ENCODE assay signal across 1 cellular context in genomic region chr13:52043675-52044074, GRCh38.
A peak's percentile ranks its signal among the peaks of the same experiment; 100 is the strongest.
TF ChIP-seq lines count a peak whose summit lies in the region.

No MANE protein-coding gene starts in this region.

TF ChIP-seq in HepG2, 621 proteins besides CTCF, POLR2A, EP300 and RAD21 (continues in another document):
- TF ChIP-seq KMT2B (CRISPR knock-in tag; IDR thresholded peaks at IDR 0.05) (no peak), ARID5B (CRISPR knock-in tag; IDR thresholded peaks at IDR 0.05) (peak; percentile 51; the same call in 1 of the 2 replicates), EZH2 (conservative IDR thresholded peaks at IDR 0.05; ENCODE audit: low read depth, low read length) (no peak), SP5 (CRISPR knock-in tag; IDR thresholded peaks at IDR 0.05; ENCODE audit: borderline replicate concordance, low read depth) (no peak), ZNF274 (CRISPR knock-in tag; IDR thresholded peaks at IDR 0.05) (no peak), POGZ (CRISPR knock-in tag; IDR thresholded peaks at IDR 0.05) (0 out of 2 replicates have a peak, but pooled peaks have one; percentile 33), ZNF564 (CRISPR knock-in tag; IDR thresholded peaks at IDR 0.05) (no peak), PITX1 (CRISPR knock-in tag; IDR thresholded peaks at IDR 0.05) (no peak), ZSCAN21 (CRISPR knock-in tag; IDR thresholded peaks at IDR 0.05; ENCODE audit: borderline replicate concordance) (no peak), ZSCAN9 (CRISPR knock-in tag; IDR thresholded peaks at IDR 0.05; ENCODE audit: borderline replicate concordance) (no peak), SMAD9 (CRISPR knock-in tag; IDR thresholded peaks at IDR 0.05) (no peak), ZNF331 (CRISPR knock-in tag; IDR thresholded peaks at IDR 0.05) (no peak), REXO4 (CRISPR knock-in tag; IDR thresholded peaks at IDR 0.05; ENCODE audit: borderline replicate concordance) (no peak), THAP11 (CRISPR knock-in tag; IDR thresholded peaks at IDR 0.05) (peak; percentile 16; the same call in 1 of the 2 replicates), ZNF891 (CRISPR knock-in tag; IDR thresholded peaks at IDR 0.05) (no peak), MEIS2 (CRISPR knock-in tag; IDR thresholded peaks at IDR 0.05) (no peak), RFXAP (CRISPR knock-in tag; IDR thresholded peaks at IDR 0.05; ENCODE audit: borderline replicate concordance) (no peak), ZNF468 (CRISPR knock-in tag; IDR thresholded peaks at IDR 0.05) (no peak), ZNF343 (CRISPR knock-in tag; IDR thresholded peaks at IDR 0.05) (no peak), ATM (IDR thresholded peaks at IDR 0.05; ENCODE audit: borderline replicate concordance) (no peak), MLLT10 (CRISPR knock-in tag; IDR thresholded peaks at IDR 0.05) (no peak), FOXO1 (CRISPR knock-in tag; IDR thresholded peaks at IDR 0.05) (no peak), ZMYM3 (CRISPR knock-in tag; IDR thresholded peaks at IDR 0.05) (no peak), ZNF772 (CRISPR knock-in tag; IDR thresholded peaks at IDR 0.05) (no peak), ZNF225 (CRISPR knock-in tag; IDR thresholded peaks at IDR 0.05) (no peak), HOMEZ (CRISPR knock-in tag; IDR thresholded peaks at IDR 0.05; ENCODE audit: low read depth) (peak; percentile 56; the same call in 1 of the 2 replicates), GZF1 (CRISPR knock-in tag; IDR thresholded peaks at IDR 0.05) (no peak), ZNF577 (CRISPR knock-in tag; IDR thresholded peaks at IDR 0.05; ENCODE audit: borderline replicate concordance, low read depth) (no peak), ARID2 (CRISPR knock-in tag; IDR thresholded peaks at IDR 0.05; ENCODE audit: borderline replicate concordance) (no peak), ZNF768 (CRISPR knock-in tag; IDR thresholded peaks at IDR 0.05) (no peak), ZBTB46 (CRISPR knock-in tag; IDR thresholded peaks at IDR 0.05; ENCODE audit: borderline replicate concordance) (no peak), ZNF138 (CRISPR knock-in tag; IDR thresholded peaks at IDR 0.05; ENCODE audit: low read depth) (no peak), ETV6 (CRISPR knock-in tag; conservative IDR thresholded peaks at IDR 0.05) (no peak), SIX1 (CRISPR knock-in tag; IDR thresholded peaks at IDR 0.05; ENCODE audit: borderline replicate concordance) (no peak), BRD4 (CRISPR knock-in tag; IDR thresholded peaks at IDR 0.05) (no peak), ARHGAP35 (CRISPR knock-in tag; IDR thresholded peaks at IDR 0.05; ENCODE audit: borderline replicate concordance) (no peak), ZNF563 (CRISPR knock-in tag; IDR thresholded peaks at IDR 0.05) (no peak), ZNF746 (CRISPR knock-in tag; IDR thresholded peaks at IDR 0.05) (no peak), ZNF329 (CRISPR knock-in tag; IDR thresholded peaks at IDR 0.05; ENCODE audit: low read depth) (no peak), NFYC (CRISPR knock-in tag; IDR thresholded peaks at IDR 0.05) (no peak), CENPX (CRISPR knock-in tag; IDR thresholded peaks at IDR 0.05) (no peak), ONECUT2 (CRISPR knock-in tag; IDR thresholded peaks at IDR 0.05) (peak; percentile 80), ZNF790 (CRISPR knock-in tag; IDR thresholded peaks at IDR 0.05; ENCODE audit: borderline replicate concordance) (no peak), ZMAT3 (CRISPR knock-in tag; conservative IDR thresholded peaks at IDR 0.05) (no peak), ZC3H4 (CRISPR knock-in tag; IDR thresholded peaks at IDR 0.05; ENCODE audit: borderline replicate concordance) (no peak)
- TF ChIP-seq, protein P1, sequence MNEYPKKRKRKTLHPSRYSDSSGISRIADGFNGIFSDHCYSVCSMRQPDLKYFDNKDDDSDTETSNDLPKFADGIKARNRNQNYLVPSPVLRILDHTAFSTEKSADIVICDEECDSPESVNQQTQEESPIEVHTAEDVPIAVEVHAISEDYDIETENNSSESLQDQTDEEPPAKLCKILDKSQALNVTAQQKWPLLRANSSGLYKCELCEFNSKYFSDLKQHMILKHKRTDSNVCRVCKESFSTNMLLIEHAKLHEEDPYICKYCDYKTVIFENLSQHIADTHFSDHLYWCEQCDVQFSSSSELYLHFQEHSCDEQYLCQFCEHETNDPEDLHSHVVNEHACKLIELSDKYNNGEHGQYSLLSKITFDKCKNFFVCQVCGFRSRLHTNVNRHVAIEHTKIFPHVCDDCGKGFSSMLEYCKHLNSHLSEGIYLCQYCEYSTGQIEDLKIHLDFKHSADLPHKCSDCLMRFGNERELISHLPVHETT (CRISPR knock-in tag; conservative IDR thresholded peaks at IDR 0.05) = no peak
- TF ChIP-seq, protein P2, sequence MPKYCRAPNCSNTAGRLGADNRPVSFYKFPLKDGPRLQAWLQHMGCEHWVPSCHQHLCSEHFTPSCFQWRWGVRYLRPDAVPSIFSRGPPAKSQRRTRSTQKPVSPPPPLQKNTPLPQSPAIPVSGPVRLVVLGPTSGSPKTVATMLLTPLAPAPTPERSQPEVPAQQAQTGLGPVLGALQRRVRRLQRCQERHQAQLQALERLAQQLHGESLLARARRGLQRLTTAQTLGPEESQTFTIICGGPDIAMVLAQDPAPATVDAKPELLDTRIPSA (CRISPR knock-in tag; IDR thresholded peaks at IDR 0.05; ENCODE audit: borderline replicate concordance) = no peak
- TF ChIP-seq, protein P3, sequence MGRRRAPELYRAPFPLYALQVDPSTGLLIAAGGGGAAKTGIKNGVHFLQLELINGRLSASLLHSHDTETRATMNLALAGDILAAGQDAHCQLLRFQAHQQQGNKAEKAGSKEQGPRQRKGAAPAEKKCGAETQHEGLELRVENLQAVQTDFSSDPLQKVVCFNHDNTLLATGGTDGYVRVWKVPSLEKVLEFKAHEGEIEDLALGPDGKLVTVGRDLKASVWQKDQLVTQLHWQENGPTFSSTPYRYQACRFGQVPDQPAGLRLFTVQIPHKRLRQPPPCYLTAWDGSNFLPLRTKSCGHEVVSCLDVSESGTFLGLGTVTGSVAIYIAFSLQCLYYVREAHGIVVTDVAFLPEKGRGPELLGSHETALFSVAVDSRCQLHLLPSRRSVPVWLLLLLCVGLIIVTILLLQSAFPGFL (CRISPR knock-in tag; IDR thresholded peaks at IDR 0.05) = no peak
- TF ChIP-seq, protein P4, sequence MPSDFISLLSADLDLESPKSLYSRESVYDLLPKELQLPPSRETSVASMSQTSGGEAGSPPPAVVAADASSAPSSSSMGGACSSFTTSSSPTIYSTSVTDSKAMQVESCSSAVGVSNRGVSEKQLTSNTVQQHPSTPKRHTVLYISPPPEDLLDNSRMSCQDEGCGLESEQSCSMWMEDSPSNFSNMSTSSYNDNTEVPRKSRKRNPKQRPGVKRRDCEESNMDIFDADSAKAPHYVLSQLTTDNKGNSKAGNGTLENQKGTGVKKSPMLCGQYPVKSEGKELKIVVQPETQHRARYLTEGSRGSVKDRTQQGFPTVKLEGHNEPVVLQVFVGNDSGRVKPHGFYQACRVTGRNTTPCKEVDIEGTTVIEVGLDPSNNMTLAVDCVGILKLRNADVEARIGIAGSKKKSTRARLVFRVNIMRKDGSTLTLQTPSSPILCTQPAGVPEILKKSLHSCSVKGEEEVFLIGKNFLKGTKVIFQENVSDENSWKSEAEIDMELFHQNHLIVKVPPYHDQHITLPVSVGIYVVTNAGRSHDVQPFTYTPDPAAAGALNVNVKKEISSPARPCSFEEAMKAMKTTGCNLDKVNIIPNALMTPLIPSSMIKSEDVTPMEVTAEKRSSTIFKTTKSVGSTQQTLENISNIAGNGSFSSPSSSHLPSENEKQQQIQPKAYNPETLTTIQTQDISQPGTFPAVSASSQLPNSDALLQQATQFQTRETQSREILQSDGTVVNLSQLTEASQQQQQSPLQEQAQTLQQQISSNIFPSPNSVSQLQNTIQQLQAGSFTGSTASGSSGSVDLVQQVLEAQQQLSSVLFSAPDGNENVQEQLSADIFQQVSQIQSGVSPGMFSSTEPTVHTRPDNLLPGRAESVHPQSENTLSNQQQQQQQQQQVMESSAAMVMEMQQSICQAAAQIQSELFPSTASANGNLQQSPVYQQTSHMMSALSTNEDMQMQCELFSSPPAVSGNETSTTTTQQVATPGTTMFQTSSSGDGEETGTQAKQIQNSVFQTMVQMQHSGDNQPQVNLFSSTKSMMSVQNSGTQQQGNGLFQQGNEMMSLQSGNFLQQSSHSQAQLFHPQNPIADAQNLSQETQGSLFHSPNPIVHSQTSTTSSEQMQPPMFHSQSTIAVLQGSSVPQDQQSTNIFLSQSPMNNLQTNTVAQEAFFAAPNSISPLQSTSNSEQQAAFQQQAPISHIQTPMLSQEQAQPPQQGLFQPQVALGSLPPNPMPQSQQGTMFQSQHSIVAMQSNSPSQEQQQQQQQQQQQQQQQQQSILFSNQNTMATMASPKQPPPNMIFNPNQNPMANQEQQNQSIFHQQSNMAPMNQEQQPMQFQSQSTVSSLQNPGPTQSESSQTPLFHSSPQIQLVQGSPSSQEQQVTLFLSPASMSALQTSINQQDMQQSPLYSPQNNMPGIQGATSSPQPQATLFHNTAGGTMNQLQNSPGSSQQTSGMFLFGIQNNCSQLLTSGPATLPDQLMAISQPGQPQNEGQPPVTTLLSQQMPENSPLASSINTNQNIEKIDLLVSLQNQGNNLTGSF (CRISPR knock-in tag; IDR thresholded peaks at IDR 0.05) = no peak
- TF ChIP-seq, protein P5, sequence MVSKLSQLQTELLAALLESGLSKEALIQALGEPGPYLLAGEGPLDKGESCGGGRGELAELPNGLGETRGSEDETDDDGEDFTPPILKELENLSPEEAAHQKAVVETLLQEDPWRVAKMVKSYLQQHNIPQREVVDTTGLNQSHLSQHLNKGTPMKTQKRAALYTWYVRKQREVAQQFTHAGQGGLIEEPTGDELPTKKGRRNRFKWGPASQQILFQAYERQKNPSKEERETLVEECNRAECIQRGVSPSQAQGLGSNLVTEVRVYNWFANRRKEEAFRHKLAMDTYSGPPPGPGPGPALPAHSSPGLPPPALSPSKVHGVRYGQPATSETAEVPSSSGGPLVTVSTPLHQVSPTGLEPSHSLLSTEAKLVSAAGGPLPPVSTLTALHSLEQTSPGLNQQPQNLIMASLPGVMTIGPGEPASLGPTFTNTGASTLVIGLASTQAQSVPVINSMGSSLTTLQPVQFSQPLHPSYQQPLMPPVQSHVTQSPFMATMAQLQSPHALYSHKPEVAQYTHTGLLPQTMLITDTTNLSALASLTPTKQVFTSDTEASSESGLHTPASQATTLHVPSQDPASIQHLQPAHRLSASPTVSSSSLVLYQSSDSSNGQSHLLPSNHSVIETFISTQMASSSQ (IDR thresholded peaks at IDR 0.05; ENCODE audit: low read depth) = peak; percentile 84
- TF ChIP-seq, protein P5 (CRISPR knock-in tag; IDR thresholded peaks at IDR 0.05; ENCODE audit: borderline replicate concordance) = peak; percentile 62; the same call in 1 of the 2 replicates
